In genomic region chr22:47295982-47296381, GRCh38 we compare ENCODE assay signal across 23 cellular contexts.
"Had no signal": no experiment of that assay in that cellular context is flagged by ENCODE, and none has a peak within 500 bp of the region (broad histone marks: within the 10 kb centered on the region; RNA-seq: fewer than 3 reads in every experiment).

No MANE protein-coding gene starts in this region.

- H3K4me1 Mint-ChIP-seq: activated CD4-positive, alpha-beta memory T cell treated with anti-CD3 and anti-CD28 coated beads, Interleukin-2, amount 10 ng/mL, durations not matched to agents 7 days and 5 days; activated CD4-positive, alpha-beta T cell treated with anti-CD3 and anti-CD28 coated beads for 36 hours; activated CD4-positive, alpha-beta T cell treated with anti-CD3 and anti-CD28 coated beads, Interleukin-2, amount 10 ng/mL, durations not matched to agents 7 days and 5 days; central memory CD8-positive, alpha-beta T cell had no signal

- H3K4me3 Mint-ChIP-seq: activated CD4-positive, alpha-beta memory T cell treated with anti-CD3 and anti-CD28 coated beads, Interleukin-2, amount 10 ng/mL, durations not matched to agents 7 days and 5 days; activated CD4-positive, alpha-beta T cell treated with anti-CD3 and anti-CD28 coated beads for 36 hours; activated CD4-positive, alpha-beta T cell treated with anti-CD3 and anti-CD28 coated beads, Interleukin-2, amount 10 ng/mL, durations not matched to agents 7 days and 5 days; activated naive CD8-positive, alpha-beta T cell; activated T-cell treated with anti-CD3 and anti-CD28 coated beads, Interleukin-2, amount 50 U/mL, for 24 hours; activated T-cell treated with anti-CD3 and anti-CD28 coated beads, Interleukin-2, amount 50 U/mL, for 72 hours; central memory CD8-positive, alpha-beta T cell; dendritic cell treated with granulocyte-macrophage colony-stimulating factor and Interleukin-4, amounts not matched to agents 40 ng/mL and 50 ng/mL, for 4 days had no signal

- H3K9me3 Mint-ChIP-seq: activated CD4-positive, alpha-beta memory T cell treated with anti-CD3 and anti-CD28 coated beads, Interleukin-2, amount 10 ng/mL, durations not matched to agents 7 days and 5 days; activated CD4-positive, alpha-beta T cell treated with anti-CD3 and anti-CD28 coated beads, Interleukin-2, amount 10 ng/mL, durations not matched to agents 7 days and 5 days; activated T-cell treated with anti-CD3 and anti-CD28 coated beads, Interleukin-2, amount 50 U/mL, for 24 hours; activated T-cell treated with anti-CD3 and anti-CD28 coated beads, Interleukin-2, amount 50 U/mL, for 72 hours; central memory CD8-positive, alpha-beta T cell; dendritic cell treated with granulocyte-macrophage colony-stimulating factor and Interleukin-4, amounts not matched to agents 40 ng/mL and 50 ng/mL, for 4 days had no signal

- H3K36me3 Mint-ChIP-seq: activated naive CD8-positive, alpha-beta T cell had no signal

- DNase-seq: activated CD4-positive, alpha-beta memory T cell treated with anti-CD3 and anti-CD28 coated beads, Interleukin-2, amount 10 ng/mL, durations not matched to agents 7 days and 5 days; activated CD4-positive, alpha-beta T cell treated with anti-CD3 and anti-CD28 coated beads for 36 hours; activated CD4-positive, alpha-beta T cell treated with anti-CD3 and anti-CD28 coated beads, Interleukin-2, amount 10 ng/mL, durations not matched to agents 7 days and 5 days; activated CD4-positive, alpha-beta T cell treated with anti-CD3 and anti-CD28 coated beads, Interleukin-2, amount 50 U/mL, for 4 hours; activated CD4-positive, CD25-positive, alpha-beta regulatory T cell; activated CD4-positive, CD25-positive, alpha-beta regulatory T cell treated with anti-CD3 and anti-CD28 coated beads, Interleukin-2, amount 50 U/mL, for 72 hours; activated gamma-delta T cell; activated naive CD4-positive, alpha-beta T cell; activated naive CD4-positive, alpha-beta T cell treated with anti-CD3 and anti-CD28 coated beads, Interleukin-2, amount 50 U/mL, for 16 hours; activated T-cell treated with anti-CD3 and anti-CD28 coated beads, Interleukin-2, amount 50 U/mL, for 24 hours; activated T-cell treated with anti-CD3 and anti-CD28 coated beads, Interleukin-2, amount 50 U/mL, for 72 hours; amniotic stem cell; anterior cingulate cortex; brain microvascular endothelial cell; effector memory CD4-positive, alpha-beta T cell; foreskin fibroblast; T-helper 2 cell had no signal

- H3K27ac ChIP-seq: brain microvascular endothelial cell, coronary artery, dorsolateral prefrontal cortex, epithelial cell of prostate had no signal

- H3K27me3 Mint-ChIP-seq: activated CD4-positive, alpha-beta memory T cell treated with anti-CD3 and anti-CD28 coated beads, Interleukin-2, amount 10 ng/mL, durations not matched to agents 7 days and 5 days; activated CD4-positive, alpha-beta T cell treated with anti-CD3 and anti-CD28 coated beads, Interleukin-2, amount 10 ng/mL, durations not matched to agents 7 days and 5 days; activated naive CD8-positive, alpha-beta T cell; dendritic cell treated with granulocyte-macrophage colony-stimulating factor and Interleukin-4, amounts not matched to agents 40 ng/mL and 50 ng/mL, for 4 days had no signal

- H3K4me3 ChIP-seq: coronary artery, dorsolateral prefrontal cortex had no signal

- H3K27ac Mint-ChIP-seq: activated CD4-positive, alpha-beta memory T cell treated with anti-CD3 and anti-CD28 coated beads, Interleukin-2, amount 10 ng/mL, durations not matched to agents 7 days and 5 days; activated CD4-positive, alpha-beta T cell treated with anti-CD3 and anti-CD28 coated beads for 36 hours; activated CD4-positive, alpha-beta T cell treated with anti-CD3 and anti-CD28 coated beads, Interleukin-2, amount 10 ng/mL, durations not matched to agents 7 days and 5 days; activated naive CD8-positive, alpha-beta T cell; activated T-cell treated with anti-CD3 and anti-CD28 coated beads, Interleukin-2, amount 50 U/mL, for 24 hours; activated T-cell treated with anti-CD3 and anti-CD28 coated beads, Interleukin-2, amount 50 U/mL, for 72 hours; dendritic cell treated with granulocyte-macrophage colony-stimulating factor and Interleukin-4, amounts not matched to agents 40 ng/mL and 50 ng/mL, for 4 days had no signal

- H3K36me3 ChIP-seq: brain microvascular endothelial cell had no signal

- H3K27me3 ChIP-seq: brain microvascular endothelial cell had no signal

- ATAC-seq: activated CD4-positive, alpha-beta T cell treated with anti-CD3 and anti-CD28 coated beads for 36 hours; activated T-cell treated with anti-CD3 and anti-CD28 coated beads, Interleukin-2, amount 50 U/mL, for 72 hours had no signal
